Comparison of ENCODE assay signal across 8 cellular contexts in the genomic region with DNA sequence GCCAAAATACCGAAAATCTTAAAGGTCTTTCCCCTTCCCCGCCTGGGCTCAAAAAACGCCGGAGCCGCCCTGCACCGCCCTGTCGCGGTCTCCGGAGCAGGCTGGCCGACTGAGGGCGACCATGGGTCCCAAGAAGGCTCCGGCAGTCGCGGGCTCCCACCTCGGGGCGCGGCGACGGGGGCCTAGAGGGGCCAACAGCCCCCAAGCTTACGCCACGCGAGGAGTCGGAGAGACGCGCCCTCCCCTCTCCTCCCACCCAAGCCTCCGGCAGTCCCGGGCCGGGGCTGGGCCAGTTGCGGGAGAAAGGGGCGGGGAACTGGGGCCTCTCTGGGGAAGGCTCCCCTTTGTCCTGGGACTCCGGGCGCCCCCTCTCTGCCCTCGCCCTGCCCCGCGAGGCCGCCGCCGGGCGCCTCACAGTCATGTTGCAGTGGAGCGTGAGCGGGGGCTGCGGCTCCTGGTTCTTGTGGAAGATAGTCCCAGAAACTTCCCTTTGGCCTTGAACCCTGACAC.
DNase-seq lines count a peak whose midpoint lies in the region; ATAC-seq, FAIRE-seq and TF ChIP-seq lines count a peak whose summit lies in the region.

No MANE protein-coding gene starts in this region.

- H3K9ac ChIP-seq in SU-DHL-6 (ENCODE audit: low read length) (peak overlapping the region; percentile 36), endothelial cell of umbilical vein (replicated peaks; ENCODE audit: extremely low read depth, insufficient read depth, low read length) (peak overlapping the region; percentile 55)

- no TSS peak for BruUV-seq in endothelial cell of umbilical vein (replicated peaks; lab: Mats Ljungman, UMichigan)

- CTCF ChIA-PET in endothelial cell of umbilical vein (lab: Charles Lee), result interaction anchor here (0.8 to 3.2 kb wide), 2 partner anchors 69 to 73 kb away, joined by 3 to 14 read pairs; partner anchors contain the start of gene GOLGA8B

- H3K36me3 ChIP-seq in SU-DHL-6 (ENCODE audit: low read length) (no peaks in the 10 kb centered on the region), endothelial cell of umbilical vein (ENCODE audit: control insufficient read depth in 2 of 2, extremely low read depth in 1 of 2, insufficient read depth in 2 of 2, low read length in 2 of 2) (no peaks in the 10 kb centered on the region), mucosa of descending colon (ENCODE audit: low read depth) (no peaks in the 10 kb centered on the region), urinary bladder (ENCODE audit: insufficient read depth) (no peaks in the 10 kb centered on the region)

- H4K20me1 ChIP-seq in SU-DHL-6 (ENCODE audit: low read depth, low read length), result no peaks in the 10 kb centered on the region
- H4K20me1 ChIP-seq in endothelial cell of umbilical vein (replicated peaks; ENCODE audit: control insufficient read depth, extremely low read depth, insufficient read depth, low read length), result no peaks in the 10 kb centered on the region

- WGBS in urinary bladder, result under 1% methylated on average over 42 of the region's 42 CpGs

- H3K79me2 ChIP-seq in SU-DHL-6 (ENCODE audit: insufficient read depth, low read length) (no peaks in the 10 kb centered on the region), endothelial cell of umbilical vein (ENCODE audit: control insufficient read depth, insufficient read depth, low read length) (no peaks in the 10 kb centered on the region)

- no peaks in the 10 kb centered on the region for H3K27me3 ChIP-seq in SU-DHL-6 (ENCODE audit: low read length)
- peaks cover 21 to 41% of the 10 kb centered on the region in 2 experiments for H3K27me3 ChIP-seq in endothelial cell of umbilical vein (ENCODE audit: control insufficient read depth in 2 of 2, insufficient read depth in 2 of 2, low read length in 2 of 2)

- peak overlapping the region; percentile 50 for H3K4me2 ChIP-seq in SU-DHL-6 (ENCODE audit: low read depth, low read length, poor library complexity, severe bottlenecking)
- H3K4me2 ChIP-seq in endothelial cell of umbilical vein (ENCODE audit: insufficient read depth, low read length), result peak overlapping the region; percentile 92

- TF ChIP-seq CTCF in GM12865 (IDR thresholded peaks at IDR 0.05; ENCODE audit: insufficient read depth, low read depth, low read length, missing control alignments), result no peak
- peak; percentile 34 for TF ChIP-seq CTCF in HFFc6 (IDR thresholded peaks at IDR 0.05)
- TF ChIP-seq CTCF in SU-DHL-6 (IDR thresholded peaks at IDR 0.05; ENCODE audit: insufficient read depth, low read length, poor library complexity, severe bottlenecking), result no peak
- TF ChIP-seq CTCF in endothelial cell of umbilical vein (IDR thresholded peaks at IDR 0.05; ENCODE audit: extremely low read depth in 1 of 2, insufficient read depth in 1 of 2, low read depth in 1 of 2, low read length in 2 of 2), result no peak
- TF ChIP-seq CTCF in mucosa of descending colon (IDR thresholded peaks at IDR 0.05), result no peak

- intact Hi-C loops in endothelial cell of umbilical vein (cut with micrococcal nuclease), result loop anchor here (2.0 kb wide), 1 partner anchor 68 kb away; the partner anchor contains the start of gene GOLGA8B
- intact Hi-C loops in mucosa of descending colon (cut with DNase I, micrococcal nuclease), result no loop called here

- peak; percentile 73 for ATAC-seq in mucosa of descending colon

- DNase-seq in GM12865 (ENCODE audit: low read depth) (peak; percentile 23), HFFc6 (no peak), endothelial cell of umbilical vein (ENCODE audit: low read depth, low spot score) (peak; percentile 24), mucosa of descending colon (peak; percentile 5 to 54 (median 52)), mucosa of gallbladder (ENCODE audit: low spot score) (no peak), kidney glomerular epithelial cell (lab: John Stamatoyannopoulos, UW) (no peak)

- peak overlapping the region; percentile 72 for H3K4me3 ChIP-seq in GM12865 (ENCODE audit: low read depth, low read length)
- H3K4me3 ChIP-seq in SU-DHL-6 (ENCODE audit: insufficient read depth, low read length, poor library complexity, severe bottlenecking), result peak overlapping the region; percentile 41
- H3K4me3 ChIP-seq in endothelial cell of umbilical vein (replicated peaks in 1 of 3; ENCODE audit: insufficient read depth in 1 of 3, low read depth in 1 of 3, low read length in 3 of 3), result peak overlapping the region; percentile 44 to 68 (median 63)
- H3K4me3 ChIP-seq in mucosa of descending colon, result peak overlapping the region; percentile 28
- peak overlapping the region; percentile 67 for H3K4me3 ChIP-seq in urinary bladder (ENCODE audit: low read depth, low read length)

- H3K9me2 ChIP-seq in SU-DHL-6 (replicated peaks; ENCODE audit: insufficient read depth, low read length), result no peaks in the 10 kb centered on the region

- no peaks in the 10 kb centered on the region for H3F3A ChIP-seq in SU-DHL-6 (ENCODE audit: insufficient read depth)

- H3K9me1 ChIP-seq in endothelial cell of umbilical vein (replicated peaks; ENCODE audit: control insufficient read depth, extremely low read depth, insufficient read depth, low read length), result no peaks in the 10 kb centered on the region

- H3K4me1 ChIP-seq in endothelial cell of umbilical vein (ENCODE audit: control insufficient read depth, extremely low read depth, insufficient read depth, low read length) (peaks cover 9% of the 10 kb centered on the region), mucosa of descending colon (ENCODE audit: low read depth) (peaks cover 10% of the 10 kb centered on the region), urinary bladder (ENCODE audit: insufficient read depth) (no peaks in the 10 kb centered on the region)

- peaks cover 16% of the 10 kb centered on the region for H3K4me1 Mint-ChIP-seq in HFFc6 (ENCODE audit: low read depth)

- dilution Hi-C loops in endothelial cell of umbilical vein (cut with MboI; ENCODE audit: extremely low pct_ligation_motif_present, low sequenced_read_pairs), result no loop called here

- no peak overlapping the region for H3K27ac Mint-ChIP-seq in HFFc6

- POLR2A ChIA-PET in endothelial cell of umbilical vein (lab: Charles Lee), result no interaction called here

- no peaks in the 10 kb centered on the region; the same call in 1 of the 2 replicates for H3K9me3 Mint-ChIP-seq in HFFc6

- FAIRE-seq in endothelial cell of umbilical vein (lab: Jason Lieb, UNC), result peak; percentile 24

- H3K27ac ChIP-seq in SU-DHL-6 (ENCODE audit: low read depth, low read length), result no peak overlapping the region
- no peak overlapping the region for H3K27ac ChIP-seq in endothelial cell of umbilical vein (ENCODE audit: insufficient read depth, low read depth, low read length)
- peak overlapping the region; percentile 57 for H3K27ac ChIP-seq in urinary bladder (ENCODE audit: low read depth)

- H3K36me3 Mint-ChIP-seq in HFFc6 (ENCODE audit: low read depth), result no peaks in the 10 kb centered on the region

- H3K27me3 Mint-ChIP-seq in HFFc6 (ENCODE audit: insufficient read depth), result peaks cover 32% of the 10 kb centered on the region

- TF ChIP-seq POLR2A in endothelial cell of umbilical vein (IDR thresholded peaks at IDR 0.05; ENCODE audit: low read depth, low read length), result no peak

- H3K9me3 ChIP-seq in SU-DHL-6 (ENCODE audit: insufficient read depth, low read length), result no peaks in the 10 kb centered on the region
- no peaks in the 10 kb centered on the region for H3K9me3 ChIP-seq in endothelial cell of umbilical vein (replicated peaks; ENCODE audit: control insufficient read depth, insufficient read depth, low read length)
- H3K9me3 ChIP-seq in mucosa of descending colon, result no peaks in the 10 kb centered on the region

- H2AFZ ChIP-seq in SU-DHL-6 (ENCODE audit: low read depth, low read length, severe bottlenecking) (peak overlapping the region; percentile 79), endothelial cell of umbilical vein (ENCODE audit: low read depth, low read length) (peak overlapping the region; percentile 96)

- peak overlapping the region; percentile 86 for H3K4me3 Mint-ChIP-seq in HFFc6

TF ChIP-seq in endothelial cell of umbilical vein, 7 proteins besides CTCF, POLR2A, EP300 and RAD21:
- TF ChIP-seq FOS (IDR thresholded peaks at IDR 0.05; ENCODE audit: borderline replicate concordance, insufficient read depth, low read length), result no peak
- TF ChIP-seq JUN (IDR thresholded peaks at IDR 0.05; ENCODE audit: borderline replicate concordance, insufficient read depth, insufficient read length, low read depth), result no peak
- no peak for TF ChIP-seq EZH2 (IDR thresholded peaks at IDR 0.05; ENCODE audit: borderline replicate concordance, low read depth, low read length, severe bottlenecking)
- TF ChIP-seq MYC (IDR thresholded peaks at IDR 0.05; ENCODE audit: low read depth, low read length), result no peak
- TF ChIP-seq GATA2 (IDR thresholded peaks at IDR 0.05; ENCODE audit: insufficient read depth, insufficient read length, low read depth, low read length), result no peak
- no peak for TF ChIP-seq MAX (IDR thresholded peaks at IDR 0.05; ENCODE audit: insufficient read depth, insufficient read length)
- TF ChIP-seq POLR2AphosphoS5 (IDR thresholded peaks at IDR 0.05; ENCODE audit: insufficient read depth, low read depth, low read length), result no peak

Comparison
In these comparisons a context has a peak if more than half of its experiments do, and no peak if none do; other contexts are left out.
1. DNase-seq: peak in GM12865 (single experiment), endothelial cell of umbilical vein (single experiment) and mucosa of descending colon (3 of 3); none in HFFc6 (single experiment), mucosa of gallbladder (single experiment) and kidney glomerular epithelial cell (single experiment).
2. Peak in every context shown above with its lines, with median percentiles within 50 percentile points of each other: H3K4me3 ChIP-seq.